10 cellular contexts compared by ENCODE assay signal in genomic region chr18:44723366-44723765, GRCh38. TPM values are rescaled to one million over a fixed set of nuclear protein-coding genes. Genes with fewer than 3 reads are reported as not detected.
DNase-seq lines count a peak whose midpoint lies in the region; ATAC-seq and TF ChIP-seq lines count a peak whose summit lies in the region.
"Had no signal": no experiment of that assay in that cellular context is flagged by ENCODE, and none has a peak within 500 bp of the region (broad histone marks: within the 10 kb centered on the region; RNA-seq: fewer than 3 reads in every experiment).

No MANE protein-coding gene starts in this region.

- no peak overlapping the region for H3K4me2 ChIP-seq in SK-N-SH

- H3K36me3 Mint-ChIP-seq in stimulated activated naive CD8-positive, alpha-beta T cell treated with anti-CD3 and anti-CD28 coated beads, Interleukin-15, Interleukin-2, amounts not matched to agents 100 ng/mL and 50 ng/mL, for 24 hours (ENCODE audit: low read depth): peaks cover 9% of the 10 kb centered on the region

- ATAC-seq in stimulated activated naive CD8-positive, alpha-beta T cell treated with anti-CD3 and anti-CD28 coated beads, Interleukin-15, amount 100 ng/mL, for 72 hours: no peak
- ATAC-seq in HG03103 (IDR thresholded peaks at IDR 0.05; ENCODE audit: low read depth, unreplicated experiment) (peak; percentile 36), HG02759 (IDR thresholded peaks at IDR 0.05; ENCODE audit: unreplicated experiment) (no peak)

- H3K27ac ChIP-seq in coronary artery (peak overlapping the region; percentile 11 to 72), SK-N-SH (ENCODE audit: low read depth in 2 of 2, low read length in 1 of 2) (no peak overlapping the region)
- H3K27ac ChIP-seq: GM23248 had no signal

- no peak overlapping the region for H3K4me3 Mint-ChIP-seq in stimulated activated naive CD8-positive, alpha-beta T cell treated with anti-CD3 and anti-CD28 coated beads, Interleukin-15, Interleukin-2, amounts not matched to agents 100 ng/mL and 50 ng/mL, for 24 hours
- no peak overlapping the region for H3K4me3 Mint-ChIP-seq in stimulated activated naive CD8-positive, alpha-beta T cell treated with anti-CD3 and anti-CD28 coated beads, Interleukin-15, amount 100 ng/mL, for 72 hours

- H3K4me1 ChIP-seq in SK-N-SH (ENCODE audit: control insufficient read depth in 1 of 2, insufficient read depth in 2 of 2, low read depth in 1 of 2, low read length in 1 of 2): peaks cover 9 to 33% of the 10 kb centered on the region in 2 experiments

- no peak overlapping the region; the same call in 1 of the 2 replicates for H2AFZ ChIP-seq in SK-N-SH (ENCODE audit: low read depth)
- H2AFZ ChIP-seq: GM23248 had no signal

- H4K20me1 ChIP-seq in SK-N-SH (ENCODE audit: insufficient read depth): no peaks in the 10 kb centered on the region

- POLR2A ChIA-PET in SK-N-SH (lab: Yijun Ruan, JAX): no interaction called here

- no peaks in the 10 kb centered on the region for H3K9me3 Mint-ChIP-seq in stimulated activated naive CD8-positive, alpha-beta T cell treated with anti-CD3 and anti-CD28 coated beads, Interleukin-15, Interleukin-2, amounts not matched to agents 100 ng/mL and 50 ng/mL, for 24 hours
- no peaks in the 10 kb centered on the region for H3K9me3 Mint-ChIP-seq in stimulated activated naive CD8-positive, alpha-beta T cell treated with anti-CD3 and anti-CD28 coated beads, Interleukin-15, amount 100 ng/mL, for 72 hours

- no peak overlapping the region for H3K9ac ChIP-seq in SK-N-SH
- H3K9ac ChIP-seq: GM23248 had no signal

- no peak for TF ChIP-seq EP300 in SK-N-SH (IDR thresholded peaks at IDR 0.05; ENCODE audit: borderline replicate concordance in 1 of 2, low read depth in 1 of 2, low read length in 1 of 2)

- TF ChIP-seq CTCF in coronary artery (IDR thresholded peaks at IDR 0.05) (no peak), SK-N-SH (IDR thresholded peaks at IDR 0.05) (no peak)

- CTCF ChIA-PET in SK-N-SH (lab: Yijun Ruan, JAX): no interaction called here

- H3K4me1 Mint-ChIP-seq in stimulated activated naive CD8-positive, alpha-beta T cell treated with anti-CD3 and anti-CD28 coated beads, Interleukin-15, Interleukin-2, amounts not matched to agents 100 ng/mL and 50 ng/mL, for 24 hours (ENCODE audit: low read depth): peaks cover 85% of the 10 kb centered on the region
- peaks cover 56% of the 10 kb centered on the region for H3K4me1 Mint-ChIP-seq in stimulated activated naive CD8-positive, alpha-beta T cell treated with anti-CD3 and anti-CD28 coated beads, Interleukin-15, amount 100 ng/mL, for 72 hours

- no peaks in the 10 kb centered on the region for H3F3A ChIP-seq in SK-N-SH (replicated peaks; ENCODE audit: insufficient read depth)

- H3K36me3 ChIP-seq in SK-N-SH (replicated peaks in 1 of 2; ENCODE audit: control insufficient read depth in 1 of 2, insufficient read depth in 2 of 2, low read length in 1 of 2): no peaks in the 10 kb centered on the region

- H3K9me3 ChIP-seq in SK-N-SH: no peaks in the 10 kb centered on the region

- 97% methylated on average over 6 of the region's 6 CpGs for WGBS in SK-N-SH (ENCODE audit: low lambda C conversion rate)

- H3K9me2 ChIP-seq in SK-N-SH: no peaks in the 10 kb centered on the region

- H3K79me2 ChIP-seq in SK-N-SH (ENCODE audit: insufficient read depth): 0 out of 2 replicates have a peak, but pooled peaks cover 22% of the 10 kb centered on the region

- DNase-seq in stimulated activated naive CD8-positive, alpha-beta T cell treated with anti-CD3 and anti-CD28 coated beads, Interleukin-15, amount 100 ng/mL, for 72 hours: no peak
- DNase-seq in coronary artery (ENCODE audit: low spot score) (no peak), SK-N-SH (no peak), SW480 (ENCODE audit: low spot score) (no peak), NCI-H1436 treated with DMSO at 0.1 percent for 48 hours (lab: John Stamatoyannopoulos, UW) (no peak)
- DNase-seq: GM23248, NCI-H774 had no signal

- peaks cover 5% of the 10 kb centered on the region for H3K27me3 Mint-ChIP-seq in stimulated activated naive CD8-positive, alpha-beta T cell treated with anti-CD3 and anti-CD28 coated beads, Interleukin-15, Interleukin-2, amounts not matched to agents 100 ng/mL and 50 ng/mL, for 24 hours
- peaks cover 1% of the 10 kb centered on the region for H3K27me3 Mint-ChIP-seq in stimulated activated naive CD8-positive, alpha-beta T cell treated with anti-CD3 and anti-CD28 coated beads, Interleukin-15, amount 100 ng/mL, for 72 hours

- H3K27ac Mint-ChIP-seq in stimulated activated naive CD8-positive, alpha-beta T cell treated with anti-CD3 and anti-CD28 coated beads, Interleukin-15, Interleukin-2, amounts not matched to agents 100 ng/mL and 50 ng/mL, for 24 hours: peak overlapping the region; percentile 21
- H3K27ac Mint-ChIP-seq in stimulated activated naive CD8-positive, alpha-beta T cell treated with anti-CD3 and anti-CD28 coated beads, Interleukin-15, amount 100 ng/mL, for 72 hours: peak overlapping the region in 1 of 2 donors; percentile 93

- H3K4me3 ChIP-seq in coronary artery: no peak overlapping the region
- no peak overlapping the region for H3K4me3 ChIP-seq in SK-N-SH (ENCODE audit: low read depth in 2 of 2, low read length in 1 of 2)
- H3K4me3 ChIP-seq: GM23248 had no signal

- TF ChIP-seq RAD21 in SK-N-SH (IDR thresholded peaks at IDR 0.05; ENCODE audit: low read length): no peak

- no peaks in the 10 kb centered on the region for H3K27me3 ChIP-seq in SK-N-SH (ENCODE audit: insufficient read depth)

TF ChIP-seq in SK-N-SH, 30 proteins besides CTCF, POLR2A, EP300 and RAD21:
- TF ChIP-seq, protein P1, sequence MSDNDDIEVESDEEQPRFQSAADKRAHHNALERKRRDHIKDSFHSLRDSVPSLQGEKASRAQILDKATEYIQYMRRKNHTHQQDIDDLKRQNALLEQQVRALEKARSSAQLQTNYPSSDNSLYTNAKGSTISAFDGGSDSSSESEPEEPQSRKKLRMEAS (IDR thresholded peaks at IDR 0.05; ENCODE audit: low read depth): no peak
- TF ChIP-seq, protein P2, sequence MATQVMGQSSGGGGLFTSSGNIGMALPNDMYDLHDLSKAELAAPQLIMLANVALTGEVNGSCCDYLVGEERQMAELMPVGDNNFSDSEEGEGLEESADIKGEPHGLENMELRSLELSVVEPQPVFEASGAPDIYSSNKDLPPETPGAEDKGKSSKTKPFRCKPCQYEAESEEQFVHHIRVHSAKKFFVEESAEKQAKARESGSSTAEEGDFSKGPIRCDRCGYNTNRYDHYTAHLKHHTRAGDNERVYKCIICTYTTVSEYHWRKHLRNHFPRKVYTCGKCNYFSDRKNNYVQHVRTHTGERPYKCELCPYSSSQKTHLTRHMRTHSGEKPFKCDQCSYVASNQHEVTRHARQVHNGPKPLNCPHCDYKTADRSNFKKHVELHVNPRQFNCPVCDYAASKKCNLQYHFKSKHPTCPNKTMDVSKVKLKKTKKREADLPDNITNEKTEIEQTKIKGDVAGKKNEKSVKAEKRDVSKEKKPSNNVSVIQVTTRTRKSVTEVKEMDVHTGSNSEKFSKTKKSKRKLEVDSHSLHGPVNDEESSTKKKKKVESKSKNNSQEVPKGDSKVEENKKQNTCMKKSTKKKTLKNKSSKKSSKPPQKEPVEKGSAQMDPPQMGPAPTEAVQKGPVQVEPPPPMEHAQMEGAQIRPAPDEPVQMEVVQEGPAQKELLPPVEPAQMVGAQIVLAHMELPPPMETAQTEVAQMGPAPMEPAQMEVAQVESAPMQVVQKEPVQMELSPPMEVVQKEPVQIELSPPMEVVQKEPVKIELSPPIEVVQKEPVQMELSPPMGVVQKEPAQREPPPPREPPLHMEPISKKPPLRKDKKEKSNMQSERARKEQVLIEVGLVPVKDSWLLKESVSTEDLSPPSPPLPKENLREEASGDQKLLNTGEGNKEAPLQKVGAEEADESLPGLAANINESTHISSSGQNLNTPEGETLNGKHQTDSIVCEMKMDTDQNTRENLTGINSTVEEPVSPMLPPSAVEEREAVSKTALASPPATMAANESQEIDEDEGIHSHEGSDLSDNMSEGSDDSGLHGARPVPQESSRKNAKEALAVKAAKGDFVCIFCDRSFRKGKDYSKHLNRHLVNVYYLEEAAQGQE (IDR thresholded peaks at IDR 0.05; ENCODE audit: low read depth, low read length): no peak
- no peak for TF ChIP-seq FOXM1 (IDR thresholded peaks at IDR 0.05; ENCODE audit: low read depth)
- no peak for TF ChIP-seq GABPA (IDR thresholded peaks at IDR 0.05; ENCODE audit: low read depth)
- TF ChIP-seq POLR2AphosphoS5 (IDR thresholded peaks at IDR 0.05; ENCODE audit: low read depth, low read length): no peak
- no peak for TF ChIP-seq TCF12 (IDR thresholded peaks at IDR 0.05)
- TF ChIP-seq RXRA (IDR thresholded peaks at IDR 0.05; ENCODE audit: borderline replicate concordance, low read depth): no peak
- no peak for TF ChIP-seq ELF1 (IDR thresholded peaks at IDR 0.05)
- TF ChIP-seq MXI1 (IDR thresholded peaks at IDR 0.05; ENCODE audit: low read depth, low read length): no peak
- TF ChIP-seq FOSL2 (IDR thresholded peaks at IDR 0.05; ENCODE audit: borderline replicate concordance, low read depth): no peak
- TF ChIP-seq GATA2 (CRISPR knock-in tag; IDR thresholded peaks at IDR 0.05): no peak
- TF ChIP-seq SIN3A (IDR thresholded peaks at IDR 0.05; ENCODE audit: borderline replicate concordance, low read depth, low read length): no peak
TF ChIP-seq in SK-N-SH: peak in this region for 0.

RNA-seq across cellular contexts. Expression of gene SETBP1, which starts 42.7 kb away (rescaled TPM):
- 3.0 and 3.1 TPM in 2 replicates for polyA plus RNA-seq in SK-N-SH (2012; rRNA removed)
- polyA plus RNA-seq in SK-N-SH (2012; cell fraction: cytosol; rRNA removed): 2.8 and 3.0 TPM in 2 replicates
- 2.8 and 4.3 TPM in 2 replicates for polyA plus RNA-seq in SK-N-SH (2012; cell fraction: nucleus; rRNA removed)

Comparison
In these comparisons a context has a peak if more than half of its experiments do, and no peak if none do; other contexts are left out.
1. H3K27ac ChIP-seq: peak in coronary artery (2 of 2); none in SK-N-SH (0 of 2).